ENCODE assay signal across 1 cellular context in the genomic region with DNA sequence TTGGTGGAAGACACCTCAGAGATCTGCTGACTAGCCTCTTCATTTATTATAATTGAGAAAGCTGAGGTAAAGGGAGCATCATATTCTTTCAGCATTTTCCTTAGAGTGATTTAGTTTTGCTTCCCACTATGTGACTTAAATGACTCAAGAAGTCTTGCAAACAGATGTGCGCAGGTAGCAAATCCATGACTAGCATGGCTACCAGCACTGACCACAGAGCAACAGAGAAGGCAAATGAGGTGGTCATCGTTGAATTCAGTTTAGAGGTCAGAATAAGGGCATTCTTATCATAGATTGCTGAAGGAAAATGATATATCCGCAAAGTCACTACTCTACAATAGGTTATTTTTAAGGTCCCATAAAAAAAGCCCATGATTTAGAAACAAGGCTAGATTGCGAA.
TF ChIP-seq lines count a peak whose summit lies in the region.

No MANE protein-coding gene starts in this region.

TF ChIP-seq in K562, 482 proteins besides CTCF, POLR2A, EP300 and RAD21 (continued from another document):
- TF ChIP-seq, protein P1, sequence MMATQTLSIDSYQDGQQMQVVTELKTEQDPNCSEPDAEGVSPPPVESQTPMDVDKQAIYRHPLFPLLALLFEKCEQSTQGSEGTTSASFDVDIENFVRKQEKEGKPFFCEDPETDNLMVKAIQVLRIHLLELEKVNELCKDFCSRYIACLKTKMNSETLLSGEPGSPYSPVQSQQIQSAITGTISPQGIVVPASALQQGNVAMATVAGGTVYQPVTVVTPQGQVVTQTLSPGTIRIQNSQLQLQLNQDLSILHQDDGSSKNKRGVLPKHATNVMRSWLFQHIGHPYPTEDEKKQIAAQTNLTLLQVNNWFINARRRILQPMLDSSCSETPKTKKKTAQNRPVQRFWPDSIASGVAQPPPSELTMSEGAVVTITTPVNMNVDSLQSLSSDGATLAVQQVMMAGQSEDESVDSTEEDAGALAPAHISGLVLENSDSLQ (IDR thresholded peaks at IDR 0.05): no peak
- TF ChIP-seq, protein P2, sequence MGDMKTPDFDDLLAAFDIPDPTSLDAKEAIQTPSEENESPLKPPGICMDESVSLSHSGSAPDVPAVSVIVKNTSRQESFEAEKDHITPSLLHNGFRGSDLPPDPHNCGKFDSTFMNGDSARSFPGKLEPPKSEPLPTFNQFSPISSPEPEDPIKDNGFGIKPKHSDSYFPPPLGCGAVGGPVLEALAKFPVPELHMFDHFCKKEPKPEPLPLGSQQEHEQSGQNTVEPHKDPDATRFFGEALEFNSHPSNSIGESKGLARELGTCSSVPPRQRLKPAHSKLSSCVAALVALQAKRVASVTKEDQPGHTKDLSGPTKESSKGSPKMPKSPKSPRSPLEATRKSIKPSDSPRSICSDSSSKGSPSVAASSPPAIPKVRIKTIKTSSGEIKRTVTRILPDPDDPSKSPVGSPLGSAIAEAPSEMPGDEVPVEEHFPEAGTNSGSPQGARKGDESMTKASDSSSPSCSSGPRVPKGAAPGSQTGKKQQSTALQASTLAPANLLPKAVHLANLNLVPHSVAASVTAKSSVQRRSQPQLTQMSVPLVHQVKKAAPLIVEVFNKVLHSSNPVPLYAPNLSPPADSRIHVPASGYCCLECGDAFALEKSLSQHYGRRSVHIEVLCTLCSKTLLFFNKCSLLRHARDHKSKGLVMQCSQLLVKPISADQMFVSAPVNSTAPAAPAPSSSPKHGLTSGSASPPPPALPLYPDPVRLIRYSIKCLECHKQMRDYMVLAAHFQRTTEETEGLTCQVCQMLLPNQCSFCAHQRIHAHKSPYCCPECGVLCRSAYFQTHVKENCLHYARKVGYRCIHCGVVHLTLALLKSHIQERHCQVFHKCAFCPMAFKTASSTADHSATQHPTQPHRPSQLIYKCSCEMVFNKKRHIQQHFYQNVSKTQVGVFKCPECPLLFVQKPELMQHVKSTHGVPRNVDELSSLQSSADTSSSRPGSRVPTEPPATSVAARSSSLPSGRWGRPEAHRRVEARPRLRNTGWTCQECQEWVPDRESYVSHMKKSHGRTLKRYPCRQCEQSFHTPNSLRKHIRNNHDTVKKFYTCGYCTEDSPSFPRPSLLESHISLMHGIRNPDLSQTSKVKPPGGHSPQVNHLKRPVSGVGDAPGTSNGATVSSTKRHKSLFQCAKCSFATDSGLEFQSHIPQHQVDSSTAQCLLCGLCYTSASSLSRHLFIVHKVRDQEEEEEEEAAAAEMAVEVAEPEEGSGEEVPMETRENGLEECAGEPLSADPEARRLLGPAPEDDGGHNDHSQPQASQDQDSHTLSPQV (IDR thresholded peaks at IDR 0.05): no peak
- TF ChIP-seq CCAR2 (IDR thresholded peaks at IDR 0.05; ENCODE audit: low read depth, low read length): no peak
- no peak for TF ChIP-seq NBN (IDR thresholded peaks at IDR 0.05; ENCODE audit: low read depth)
- TF ChIP-seq, protein P3, sequence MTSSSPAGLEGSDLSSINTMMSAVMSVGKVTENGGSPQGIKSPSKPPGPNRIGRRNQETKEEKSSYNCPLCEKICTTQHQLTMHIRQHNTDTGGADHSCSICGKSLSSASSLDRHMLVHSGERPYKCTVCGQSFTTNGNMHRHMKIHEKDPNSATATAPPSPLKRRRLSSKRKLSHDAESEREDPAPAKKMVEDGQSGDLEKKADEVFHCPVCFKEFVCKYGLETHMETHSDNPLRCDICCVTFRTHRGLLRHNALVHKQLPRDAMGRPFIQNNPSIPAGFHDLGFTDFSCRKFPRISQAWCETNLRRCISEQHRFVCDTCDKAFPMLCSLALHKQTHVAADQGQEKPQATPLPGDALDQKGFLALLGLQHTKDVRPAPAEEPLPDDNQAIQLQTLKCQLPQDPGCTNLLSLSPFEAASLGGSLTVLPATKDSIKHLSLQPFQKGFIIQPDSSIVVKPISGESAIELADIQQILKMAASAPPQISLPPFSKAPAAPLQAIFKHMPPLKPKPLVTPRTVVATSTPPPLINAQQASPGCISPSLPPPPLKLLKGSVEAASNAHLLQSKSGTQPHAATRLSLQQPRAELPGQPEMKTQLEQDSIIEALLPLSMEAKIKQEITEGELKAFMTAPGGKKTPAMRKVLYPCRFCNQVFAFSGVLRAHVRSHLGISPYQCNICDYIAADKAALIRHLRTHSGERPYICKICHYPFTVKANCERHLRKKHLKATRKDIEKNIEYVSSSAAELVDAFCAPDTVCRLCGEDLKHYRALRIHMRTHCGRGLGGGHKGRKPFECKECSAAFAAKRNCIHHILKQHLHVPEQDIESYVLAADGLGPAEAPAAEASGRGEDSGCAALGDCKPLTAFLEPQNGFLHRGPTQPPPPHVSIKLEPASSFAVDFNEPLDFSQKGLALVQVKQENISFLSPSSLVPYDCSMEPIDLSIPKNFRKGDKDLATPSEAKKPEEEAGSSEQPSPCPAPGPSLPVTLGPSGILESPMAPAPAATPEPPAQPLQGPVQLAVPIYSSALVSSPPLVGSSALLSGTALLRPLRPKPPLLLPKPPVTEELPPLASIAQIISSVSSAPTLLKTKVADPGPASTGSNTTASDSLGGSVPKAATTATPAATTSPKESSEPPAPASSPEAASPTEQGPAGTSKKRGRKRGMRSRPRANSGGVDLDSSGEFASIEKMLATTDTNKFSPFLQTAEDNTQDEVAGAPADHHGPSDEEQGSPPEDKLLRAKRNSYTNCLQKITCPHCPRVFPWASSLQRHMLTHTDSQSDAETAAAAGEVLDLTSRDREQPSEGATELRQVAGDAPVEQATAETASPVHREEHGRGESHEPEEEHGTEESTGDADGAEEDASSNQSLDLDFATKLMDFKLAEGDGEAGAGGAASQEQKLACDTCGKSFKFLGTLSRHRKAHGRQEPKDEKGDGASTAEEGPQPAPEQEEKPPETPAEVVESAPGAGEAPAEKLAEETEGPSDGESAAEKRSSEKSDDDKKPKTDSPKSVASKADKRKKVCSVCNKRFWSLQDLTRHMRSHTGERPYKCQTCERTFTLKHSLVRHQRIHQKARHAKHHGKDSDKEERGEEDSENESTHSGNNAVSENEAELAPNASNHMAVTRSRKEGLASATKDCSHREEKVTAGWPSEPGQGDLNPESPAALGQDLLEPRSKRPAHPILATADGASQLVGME (CRISPR knock-in tag; IDR thresholded peaks at IDR 0.05): no peak
- no peak for TF ChIP-seq ARID2 (IDR thresholded peaks at IDR 0.05)
- no peak for TF ChIP-seq MCM2 (IDR thresholded peaks at IDR 0.05; ENCODE audit: low read depth)
